Comparison of ENCODE assay signal across 21 cellular contexts in the genomic region with DNA sequence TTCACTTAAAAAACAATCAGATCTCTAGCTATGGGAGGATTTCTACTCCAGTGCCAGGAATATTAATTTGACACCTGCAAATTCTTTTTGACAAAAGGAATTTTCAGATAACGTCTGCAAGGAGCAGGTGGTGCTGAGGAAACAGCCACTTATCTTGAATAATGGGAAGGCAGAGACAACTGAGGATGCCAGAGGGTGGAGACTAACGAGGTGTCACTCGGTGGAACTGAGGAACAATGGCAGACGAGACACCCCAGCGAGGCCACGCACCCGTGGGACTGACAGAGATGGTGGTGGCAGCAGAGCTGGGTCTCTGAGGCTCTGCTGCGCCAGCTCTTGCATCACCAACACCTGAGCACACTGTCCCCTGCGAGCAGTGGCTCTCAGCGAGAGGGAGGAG. TPM values are rescaled to one million over a fixed set of nuclear protein-coding genes. Genes with fewer than 3 reads are reported as not detected.
DNase-seq lines count a peak whose midpoint lies in the region; ATAC-seq and TF ChIP-seq lines count a peak whose summit lies in the region.
"Had no signal": no experiment of that assay in that cellular context is flagged by ENCODE, and none has a peak within 500 bp of the region (broad histone marks: within the 10 kb centered on the region; RNA-seq: fewer than 3 reads in every experiment).

No MANE protein-coding gene starts in this region.

- ATAC-seq in left ventricle myocardium superior (no peak), WTC11 (no peak), GM18867 (IDR thresholded peaks at IDR 0.05; ENCODE audit: unreplicated experiment) (no peak)
- ATAC-seq: activated naive CD8-positive, alpha-beta T cell treated with anti-CD3 and anti-CD28 coated beads, Interleukin-2, amount 50 U/mL, for 24 hours; natural killer cell had no signal

- peaks cover 28% of the 10 kb centered on the region for H3K36me3 Mint-ChIP-seq in WTC11

- H3K27me3 Mint-ChIP-seq in WTC11 (ENCODE audit: low read depth) = no peaks in the 10 kb centered on the region
- H3K27me3 Mint-ChIP-seq: activated naive CD8-positive, alpha-beta T cell treated with anti-CD3 and anti-CD28 coated beads, Interleukin-2, amount 50 U/mL, for 24 hours had no signal

- TF ChIP-seq CTCF in WTC11 (IDR thresholded peaks at IDR 0.05) = no peak

- peaks cover 46 to 65% of the 10 kb centered on the region in 2 experiments for H3K36me3 ChIP-seq in mesenchymal stem cell (ENCODE audit: control insufficient read depth in 1 of 2, insufficient read depth in 2 of 2, low read depth in 1 of 2, low read length in 2 of 2)
- H3K36me3 ChIP-seq: ovary had no signal

- 91% methylated on average over 10 of the region's 10 CpGs for WGBS in mesenchymal stem cell

- no peak overlapping the region for H2BK15ac ChIP-seq in mesenchymal stem cell (ENCODE audit: low read depth, poor library complexity, severe bottlenecking)

- no peak overlapping the region for H2BK12ac ChIP-seq in mesenchymal stem cell (ENCODE audit: low read length in 2 of 2)

- DNase-seq in left ventricle myocardium superior (peak; percentile 2), cardiac septum (ENCODE audit: low spot score) (no peak), WTC11 (ENCODE audit: low spot score) (no peak), mesenchymal stem cell (no peak), EL (no peak), NCI-H1105 (lab: John Stamatoyannopoulos, UW) (no peak)
- DNase-seq: activated CD4-positive, alpha-beta T cell treated with anti-CD3 and anti-CD28 coated beads, Interleukin-2, amount 50 U/mL, for 48 hours; activated effector memory CD4-positive, alpha-beta T cell treated with anti-CD3 and anti-CD28 coated beads, Interleukin-2, amount 50 U/mL, for 16 hours; activated naive CD8-positive, alpha-beta T cell treated with anti-CD3 and anti-CD28 coated beads, Interleukin-2, amount 50 U/mL, for 24 hours; effector CD8-positive, alpha-beta T cell; GM23248; natural killer cell; NCI-H1436; NCI-H2227 treated with DMSO at 0.1 percent for 48 hours; NCI-H69; ovary; SIG-M5; stimulated activated CD4-positive, alpha-beta T cell treated with anti-CD3 and anti-CD28 coated beads, Interleukin-4, amount 100 ng/mL, for 1 hour had no signal

- no peak overlapping the region for H3K4me3 ChIP-seq in mesenchymal stem cell (ENCODE audit: insufficient read depth in 1 of 2, low read depth in 1 of 2, low read length in 2 of 2)
- H3K4me3 ChIP-seq: GM23248, ovary had no signal

- H3K4me3 Mint-ChIP-seq in WTC11 = no peak overlapping the region
- H3K4me3 Mint-ChIP-seq: activated naive CD8-positive, alpha-beta T cell treated with anti-CD3 and anti-CD28 coated beads, Interleukin-2, amount 50 U/mL, for 24 hours; CD14-positive monocyte; natural killer cell had no signal

- no peak overlapping the region for H3K27ac ChIP-seq in mesenchymal stem cell (ENCODE audit: low read length, poor library complexity, severe bottlenecking)
- H3K27ac ChIP-seq: GM23248, HL-60, ovary had no signal

- no peak overlapping the region for H3K18ac ChIP-seq in mesenchymal stem cell (ENCODE audit: low read depth in 1 of 2, low read length in 2 of 2)

- no peaks in the 10 kb centered on the region for H3K9me3 Mint-ChIP-seq in WTC11
- H3K9me3 Mint-ChIP-seq: activated naive CD8-positive, alpha-beta T cell treated with anti-CD3 and anti-CD28 coated beads, Interleukin-2, amount 50 U/mL, for 24 hours; CD14-positive monocyte; natural killer cell had no signal

- peak overlapping the region; percentile 80; the same call in 1 of the 2 replicates for H3K27ac Mint-ChIP-seq in WTC11
- H3K27ac Mint-ChIP-seq: activated naive CD8-positive, alpha-beta T cell treated with anti-CD3 and anti-CD28 coated beads, Interleukin-2, amount 50 U/mL, for 24 hours; natural killer cell had no signal

- H2BK5ac ChIP-seq in mesenchymal stem cell (ENCODE audit: low read depth, low read length, poor library complexity, severe bottlenecking) = no peak overlapping the region

- no peak overlapping the region for H3K14ac ChIP-seq in mesenchymal stem cell (ENCODE audit: low read length in 2 of 2)

- no peak overlapping the region for H2AFZ ChIP-seq in mesenchymal stem cell (ENCODE audit: low read depth, low read length)
- H2AFZ ChIP-seq: GM23248 had no signal

- POLR2A ChIA-PET in WTC11 (lab: Charles Lee) = no interaction called here

- peaks cover 29% of the 10 kb centered on the region for H3K4me1 ChIP-seq in mesenchymal stem cell (ENCODE audit: control insufficient read depth, insufficient read depth, low read depth, low read length)

- no peak overlapping the region for H2BK120ac ChIP-seq in mesenchymal stem cell (ENCODE audit: low read depth, low read length)

- H3K4me1 Mint-ChIP-seq in WTC11 = peaks cover 17% of the 10 kb centered on the region
- H3K4me1 Mint-ChIP-seq: CD14-positive monocyte, natural killer cell had no signal

- no peaks in the 10 kb centered on the region for H3K27me3 ChIP-seq in mesenchymal stem cell (ENCODE audit: control insufficient read depth in 1 of 2, insufficient read depth in 1 of 2, low read length in 2 of 2)
- H3K27me3 ChIP-seq: ovary had no signal

- H4K91ac ChIP-seq in mesenchymal stem cell (ENCODE audit: low read length) = no peak overlapping the region

- no peak overlapping the region for H3K4me2 ChIP-seq in mesenchymal stem cell (ENCODE audit: low read length, poor library complexity, severe bottlenecking)

- peaks cover 18% of the 10 kb centered on the region for H3K79me1 ChIP-seq in mesenchymal stem cell (replicated peaks; ENCODE audit: low read length, poor library complexity, severe bottlenecking)

- H4K8ac ChIP-seq in mesenchymal stem cell (ENCODE audit: low read length) = no peak overlapping the region

- no peak overlapping the region for H3K23ac ChIP-seq in mesenchymal stem cell (ENCODE audit: low read length in 2 of 2)

- no peak overlapping the region for H3K4ac ChIP-seq in mesenchymal stem cell (ENCODE audit: low read depth in 1 of 2, low read length in 2 of 2)

- no peak overlapping the region for H3K9ac ChIP-seq in mesenchymal stem cell (ENCODE audit: low read length)
- H3K9ac ChIP-seq: GM23248 had no signal

- CTCF ChIA-PET in WTC11 (lab: Charles Lee) = interaction anchor here (1.4 to 2.6 kb wide), 3 partner anchors 9 to 79 kb away, joined by 3 to 11 read pairs (median 5); no protein-coding TSS in a partner anchor

- H3K9me3 ChIP-seq in mesenchymal stem cell (ENCODE audit: control insufficient read depth, low read length) = no peaks in the 10 kb centered on the region
- H3K9me3 ChIP-seq: ovary had no signal

- H2AK5ac ChIP-seq in mesenchymal stem cell (ENCODE audit: low read length, severe bottlenecking) = peak overlapping the region; percentile 34

- intact Hi-C loops in left ventricle myocardium superior (cut with micrococcal nuclease) (no loop called here), cardiac septum (cut with DNase I) (no loop called here)

TF ChIP-seq in WTC11, 78 proteins besides CTCF, POLR2A, EP300 and RAD21 (continues in another document):
- TF ChIP-seq CREB1 (CRISPR knock-in tag; IDR thresholded peaks at IDR 0.05) (no peak), SMAD4 (CRISPR knock-in tag; IDR thresholded peaks at IDR 0.05) (no peak), SMAD3 (CRISPR knock-in tag; IDR thresholded peaks at IDR 0.05; ENCODE audit: borderline replicate concordance) (no peak)
- TF ChIP-seq, protein P1, sequence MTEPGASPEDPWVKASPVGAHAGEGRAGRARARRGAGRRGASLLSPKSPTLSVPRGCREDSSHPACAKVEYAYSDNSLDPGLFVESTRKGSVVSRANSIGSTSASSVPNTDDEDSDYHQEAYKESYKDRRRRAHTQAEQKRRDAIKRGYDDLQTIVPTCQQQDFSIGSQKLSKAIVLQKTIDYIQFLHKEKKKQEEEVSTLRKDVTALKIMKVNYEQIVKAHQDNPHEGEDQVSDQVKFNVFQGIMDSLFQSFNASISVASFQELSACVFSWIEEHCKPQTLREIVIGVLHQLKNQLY (CRISPR knock-in tag; IDR thresholded peaks at IDR 0.05) = no peak
- TF ChIP-seq, protein P2, sequence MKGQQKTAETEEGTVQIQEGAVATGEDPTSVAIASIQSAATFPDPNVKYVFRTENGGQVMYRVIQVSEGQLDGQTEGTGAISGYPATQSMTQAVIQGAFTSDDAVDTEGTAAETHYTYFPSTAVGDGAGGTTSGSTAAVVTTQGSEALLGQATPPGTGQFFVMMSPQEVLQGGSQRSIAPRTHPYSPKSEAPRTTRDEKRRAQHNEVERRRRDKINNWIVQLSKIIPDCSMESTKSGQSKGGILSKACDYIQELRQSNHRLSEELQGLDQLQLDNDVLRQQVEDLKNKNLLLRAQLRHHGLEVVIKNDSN (CRISPR knock-in tag; IDR thresholded peaks at IDR 0.05) = no peak
- TF ChIP-seq, protein P3, sequence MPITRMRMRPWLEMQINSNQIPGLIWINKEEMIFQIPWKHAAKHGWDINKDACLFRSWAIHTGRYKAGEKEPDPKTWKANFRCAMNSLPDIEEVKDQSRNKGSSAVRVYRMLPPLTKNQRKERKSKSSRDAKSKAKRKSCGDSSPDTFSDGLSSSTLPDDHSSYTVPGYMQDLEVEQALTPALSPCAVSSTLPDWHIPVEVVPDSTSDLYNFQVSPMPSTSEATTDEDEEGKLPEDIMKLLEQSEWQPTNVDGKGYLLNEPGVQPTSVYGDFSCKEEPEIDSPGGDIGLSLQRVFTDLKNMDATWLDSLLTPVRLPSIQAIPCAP (CRISPR knock-in tag; IDR thresholded peaks at IDR 0.05) = no peak
- TF ChIP-seq, protein P4, sequence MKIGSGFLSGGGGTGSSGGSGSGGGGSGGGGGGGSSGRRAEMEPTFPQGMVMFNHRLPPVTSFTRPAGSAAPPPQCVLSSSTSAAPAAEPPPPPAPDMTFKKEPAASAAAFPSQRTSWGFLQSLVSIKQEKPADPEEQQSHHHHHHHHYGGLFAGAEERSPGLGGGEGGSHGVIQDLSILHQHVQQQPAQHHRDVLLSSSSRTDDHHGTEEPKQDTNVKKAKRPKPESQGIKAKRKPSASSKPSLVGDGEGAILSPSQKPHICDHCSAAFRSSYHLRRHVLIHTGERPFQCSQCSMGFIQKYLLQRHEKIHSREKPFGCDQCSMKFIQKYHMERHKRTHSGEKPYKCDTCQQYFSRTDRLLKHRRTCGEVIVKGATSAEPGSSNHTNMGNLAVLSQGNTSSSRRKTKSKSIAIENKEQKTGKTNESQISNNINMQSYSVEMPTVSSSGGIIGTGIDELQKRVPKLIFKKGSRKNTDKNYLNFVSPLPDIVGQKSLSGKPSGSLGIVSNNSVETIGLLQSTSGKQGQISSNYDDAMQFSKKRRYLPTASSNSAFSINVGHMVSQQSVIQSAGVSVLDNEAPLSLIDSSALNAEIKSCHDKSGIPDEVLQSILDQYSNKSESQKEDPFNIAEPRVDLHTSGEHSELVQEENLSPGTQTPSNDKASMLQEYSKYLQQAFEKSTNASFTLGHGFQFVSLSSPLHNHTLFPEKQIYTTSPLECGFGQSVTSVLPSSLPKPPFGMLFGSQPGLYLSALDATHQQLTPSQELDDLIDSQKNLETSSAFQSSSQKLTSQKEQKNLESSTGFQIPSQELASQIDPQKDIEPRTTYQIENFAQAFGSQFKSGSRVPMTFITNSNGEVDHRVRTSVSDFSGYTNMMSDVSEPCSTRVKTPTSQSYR (CRISPR knock-in tag; IDR thresholded peaks at IDR 0.05) = no peak

RNA-seq across cellular contexts. Expression of a gene that starts 42.2 kb away (rescaled TPM):
- total RNA-seq in left ventricle myocardium superior (20.4 TPM), cardiac septum (19.0 TPM), WTC11 (2021) (58.0 to 60.9 TPM (median 60.1 TPM) in 3 replicates)
- 29.9 TPM for polyA plus RNA-seq in mesenchymal stem cell (2013, experiment 1 of 2)
- 29.1 TPM for polyA plus RNA-seq in mesenchymal stem cell (2013, experiment 2 of 2)
